ENCODE assay signal across 8 cellular contexts in genomic region chr14:68938515-68939423, GRCh38. TPM values are rescaled to one million over a fixed set of nuclear protein-coding genes. Genes with fewer than 3 reads are reported as not detected.
DNase-seq lines count a peak whose midpoint lies in the region; ATAC-seq and TF ChIP-seq lines count a peak whose summit lies in the region.

No MANE protein-coding gene starts in this region.

- TF ChIP-seq CTCF in C4-2B (conservative IDR thresholded peaks at IDR 0.05) (no peak), RWPE2 (IDR thresholded peaks at IDR 0.05; ENCODE audit: poor library complexity, severe bottlenecking) (no peak), neural crest cell (conservative IDR thresholded peaks at IDR 0.05) (no peak)

- H3K9me3 ChIP-seq in RWPE2 (ENCODE audit: severe bottlenecking) (no peaks in the 10 kb centered on the region), esophagus (ENCODE audit: control insufficient read depth in 2 of 2, insufficient read depth in 1 of 2, low read depth in 1 of 2, low read length in 1 of 2) (no peaks in the 10 kb centered on the region)

- 50 to 60% methylated on average over 8 of the region's 8 CpGs for WGBS in esophagus, 2 donors

- H3K27ac ChIP-seq in C4-2B (peak overlapping the region; percentile 50), RWPE2 (ENCODE audit: poor library complexity, severe bottlenecking) (peak overlapping the region; percentile 98), esophagus (ENCODE audit: low read depth in 2 of 2, low read length in 1 of 2) (peak overlapping the region; percentile 88 to 98)

- H3K27me3 Mint-ChIP-seq in neural crest cell (ENCODE audit: low read depth) = no peaks in the 10 kb centered on the region
- H3K27me3 Mint-ChIP-seq in activated T-helper 1 cell treated with anti-CD3 and anti-CD28 coated beads, Interleukin-12 subunit alpha, Interleukin-12 subunit beta, Interleukin-2, Interleukin-4 antibody, amounts not matched to agents 30 ng/mL and 10 ng/mL and 1 ng/mL, durations not matched to agents 14 hours and 24 hours and 36 hours (ENCODE audit: insufficient read depth) = no peaks in the 10 kb centered on the region

- H3K4me1 ChIP-seq in RWPE2 (ENCODE audit: insufficient read depth, poor library complexity, severe bottlenecking) (peaks cover 77% of the 10 kb centered on the region), esophagus (ENCODE audit: control insufficient read depth in 2 of 2, insufficient read depth in 2 of 2, low read length in 1 of 2) (peaks cover 5 to 54% of the 10 kb centered on the region in 2 donors)

- no peak overlapping the region for H3K4me3 Mint-ChIP-seq in neural crest cell
- no peak overlapping the region for H3K4me3 Mint-ChIP-seq in activated T-helper 1 cell treated with anti-CD3 and anti-CD28 coated beads, Interleukin-12 subunit alpha, Interleukin-12 subunit beta, Interleukin-2, Interleukin-4 antibody, amounts not matched to agents 30 ng/mL and 10 ng/mL and 1 ng/mL, durations not matched to agents 14 hours and 24 hours and 36 hours

- H3K4me1 Mint-ChIP-seq in neural crest cell = peaks cover 50% of the 10 kb centered on the region
- H3K4me1 Mint-ChIP-seq in activated T-helper 1 cell treated with anti-CD3 and anti-CD28 coated beads, Interleukin-12 subunit alpha, Interleukin-12 subunit beta, Interleukin-2, Interleukin-4 antibody, amounts not matched to agents 30 ng/mL and 10 ng/mL and 1 ng/mL, durations not matched to agents 14 hours and 24 hours and 36 hours (ENCODE audit: low read depth) = no peaks in the 10 kb centered on the region

- H3K4me3 ChIP-seq in RWPE2 (ENCODE audit: severe bottlenecking) = no peak overlapping the region
- no peak overlapping the region for H3K4me3 ChIP-seq in esophagus (ENCODE audit: low read depth in 1 of 2, low read length in 2 of 2)

- peak overlapping the region; percentile 81 for H3K27ac Mint-ChIP-seq in neural crest cell (ENCODE audit: unreplicated experiment)
- no peak overlapping the region for H3K27ac Mint-ChIP-seq in activated T-helper 1 cell treated with anti-CD3 and anti-CD28 coated beads, Interleukin-12 subunit alpha, Interleukin-12 subunit beta, Interleukin-2, Interleukin-4 antibody, amounts not matched to agents 30 ng/mL and 10 ng/mL and 1 ng/mL, durations not matched to agents 14 hours and 24 hours and 36 hours

- no peaks in the 10 kb centered on the region for H3K9me3 Mint-ChIP-seq in neural crest cell
- H3K9me3 Mint-ChIP-seq in activated T-helper 1 cell treated with anti-CD3 and anti-CD28 coated beads, Interleukin-12 subunit alpha, Interleukin-12 subunit beta, Interleukin-2, Interleukin-4 antibody, amounts not matched to agents 30 ng/mL and 10 ng/mL and 1 ng/mL, durations not matched to agents 14 hours and 24 hours and 36 hours = no peaks in the 10 kb centered on the region

- ATAC-seq in RWPE2 (ENCODE audit: low read depth) = no peak

- H3K27me3 ChIP-seq in RWPE2 (ENCODE audit: insufficient read depth, poor library complexity, severe bottlenecking) (no peaks in the 10 kb centered on the region), esophagus (ENCODE audit: control insufficient read depth in 1 of 2, insufficient read depth in 2 of 2, low read length in 2 of 2) (no peaks in the 10 kb centered on the region)

- intact Hi-C loops in activated T-helper 1 cell treated with anti-CD3 and anti-CD28 coated beads, Interleukin-12 subunit alpha, Interleukin-12 subunit beta, Interleukin-2, Interleukin-4 antibody, amounts not matched to agents 30 ng/mL and 10 ng/mL and 1 ng/mL, durations not matched to agents 14 hours and 24 hours and 36 hours (cut with micrococcal nuclease) = no loop called here
- intact Hi-C loops in posterior vena cava (cut with DNase I) = no loop called here

- peaks cover 80% of the 10 kb centered on the region for H3K36me3 ChIP-seq in RWPE2 (ENCODE audit: low read depth)
- H3K36me3 ChIP-seq in esophagus (ENCODE audit: control insufficient read depth in 2 of 2, insufficient read depth in 2 of 2, low read length in 1 of 2) = no peaks in the 10 kb centered on the region

- DNase-seq in RWPE2 (ENCODE audit: low spot score) (no peak), neural crest cell (ENCODE audit: low read depth, low spot score) (no peak), middle frontal gyrus (ENCODE audit: extremely low spot score, low spot score) (no peak), posterior vena cava (ENCODE audit: low spot score) (no peak), NCI-H1048 (lab: John Stamatoyannopoulos, UW) (no peak)
- DNase-seq in activated T-helper 1 cell treated with anti-CD3 and anti-CD28 coated beads, Interleukin-12 subunit alpha, Interleukin-12 subunit beta, Interleukin-2, Interleukin-4 antibody, amounts not matched to agents 30 ng/mL and 10 ng/mL and 1 ng/mL, durations not matched to agents 14 hours and 24 hours and 36 hours (ENCODE audit: low spot score) = no peak

- no peaks in the 10 kb centered on the region for H3K36me3 Mint-ChIP-seq in neural crest cell (ENCODE audit: low read depth)
- no peaks in the 10 kb centered on the region for H3K36me3 Mint-ChIP-seq in activated T-helper 1 cell treated with anti-CD3 and anti-CD28 coated beads, Interleukin-12 subunit alpha, Interleukin-12 subunit beta, Interleukin-2, Interleukin-4 antibody, amounts not matched to agents 30 ng/mL and 10 ng/mL and 1 ng/mL, durations not matched to agents 14 hours and 24 hours and 36 hours (ENCODE audit: low read depth)

RNA-seq across cellular contexts. Expression of gene ACTN1, which starts 40.3 kb away (rescaled TPM):
- 10 to 100 TPM; 37.4 to 98.2 TPM for polyA plus RNA-seq in esophagus
- 73.9 and 77.1 TPM in 2 replicates for total RNA-seq in neural crest cell
- total RNA-seq in activated T-helper 1 cell treated with anti-CD3 and anti-CD28 coated beads, Interleukin-12 subunit alpha, Interleukin-12 subunit beta, Interleukin-2, Interleukin-4 antibody, amounts not matched to agents 30 ng/mL and 10 ng/mL and 1 ng/mL, durations not matched to agents 14 hours and 24 hours and 36 hours = 27.4 and 27.9 TPM in 2 replicates
- total RNA-seq in posterior vena cava = 100 to 1,000 TPM; 665 to 826 TPM
